Comparison of ENCODE assay signal across 1 cellular context in genomic region chr13:99294198-99294597, GRCh38.
TF ChIP-seq lines count a peak whose summit lies in the region.

No MANE protein-coding gene starts in this region.

TF ChIP-seq in GM12878, 131 proteins besides CTCF, POLR2A, EP300 and RAD21:
- no peak for TF ChIP-seq MAX (IDR thresholded peaks at IDR 0.05; ENCODE audit: low read depth, low read length)
- no peak for TF ChIP-seq RELB (IDR thresholded peaks at IDR 0.05; ENCODE audit: low read depth)
- peak; percentile 82; the same call in 1 of the 2 replicates for TF ChIP-seq POLR2AphosphoS5 (IDR thresholded peaks at IDR 0.05; ENCODE audit: low read length)
- peak; percentile 61; the same call in 1 of the 2 replicates for TF ChIP-seq SMAD5 (IDR thresholded peaks at IDR 0.05; ENCODE audit: low read depth)
- TF ChIP-seq BACH1 (IDR thresholded peaks at IDR 0.05; ENCODE audit: borderline replicate concordance): peak; percentile 1; the same call in 1 of the 2 replicates
- TF ChIP-seq POLR2AphosphoS2 (IDR thresholded peaks at IDR 0.05; ENCODE audit: low read depth, low read length): peak; percentile 68
- 0 out of 2 replicates have a peak, but pooled peaks have one; percentile 21 for TF ChIP-seq PML (IDR thresholded peaks at IDR 0.05; ENCODE audit: low read length)
- TF ChIP-seq RAD51 (IDR thresholded peaks at IDR 0.05): no peak
- TF ChIP-seq, protein P1, sequence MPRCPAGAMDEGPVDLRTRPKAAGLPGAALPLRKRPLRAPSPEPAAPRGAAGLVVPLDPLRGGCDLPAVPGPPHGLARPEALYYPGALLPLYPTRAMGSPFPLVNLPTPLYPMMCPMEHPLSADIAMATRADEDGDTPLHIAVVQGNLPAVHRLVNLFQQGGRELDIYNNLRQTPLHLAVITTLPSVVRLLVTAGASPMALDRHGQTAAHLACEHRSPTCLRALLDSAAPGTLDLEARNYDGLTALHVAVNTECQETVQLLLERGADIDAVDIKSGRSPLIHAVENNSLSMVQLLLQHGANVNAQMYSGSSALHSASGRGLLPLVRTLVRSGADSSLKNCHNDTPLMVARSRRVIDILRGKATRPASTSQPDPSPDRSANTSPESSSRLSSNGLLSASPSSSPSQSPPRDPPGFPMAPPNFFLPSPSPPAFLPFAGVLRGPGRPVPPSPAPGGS (IDR thresholded peaks at IDR 0.05; ENCODE audit: borderline replicate concordance, insufficient read depth, low read depth, low read length, poor library complexity, severe bottlenecking): peak; percentile 8
